ENCODE assay signal across 29 cellular contexts in genomic region chr6:120468486-120468885, GRCh38.
"Had no signal": no experiment of that assay in that cellular context is flagged by ENCODE, and none has a peak within 500 bp of the region (broad histone marks: within the 10 kb centered on the region; RNA-seq: fewer than 3 reads in every experiment).

No MANE protein-coding gene starts in this region.

- DNase-seq: colonic mucosa; cortex of kidney; dermis blood vessel endothelial cell; dorsolateral prefrontal cortex; effector CD4-positive, alpha-beta T cell; effector CD8-positive, alpha-beta T cell; effector memory CD4-positive, alpha-beta T cell; effector memory CD8-positive, alpha-beta T cell; endodermal cell; erythroblast; esophagus squamous epithelium; foreskin fibroblast; foreskin keratinocyte; foreskin melanocyte; gastrocnemius medialis; glutamatergic neuron; head of caudate nucleus; heart left ventricle; heart right ventricle had no signal

- H3K4me1 ChIP-seq: colonic mucosa, esophagus muscularis mucosa, esophagus squamous epithelium, foreskin keratinocyte, gastrocnemius medialis, gastroesophageal sphincter, heart left ventricle, heart right ventricle had no signal

- H3K27me3 Mint-ChIP-seq: dendritic cell treated with granulocyte-macrophage colony-stimulating factor and Interleukin-4, amounts not matched to agents 40 ng/mL and 50 ng/mL, for 4 days; effector memory CD8-positive, alpha-beta T cell had no signal

- H3K4me3 Mint-ChIP-seq: dendritic cell treated with granulocyte-macrophage colony-stimulating factor and Interleukin-4, amounts not matched to agents 40 ng/mL and 50 ng/mL, for 4 days; effector memory CD8-positive, alpha-beta T cell; endodermal cell had no signal

- H3K4me1 Mint-ChIP-seq: endodermal cell had no signal

- H3K27ac ChIP-seq: colonic mucosa, coronary artery, dorsolateral prefrontal cortex, epithelial cell of prostate, esophagus muscularis mucosa, esophagus squamous epithelium, foreskin keratinocyte, gastrocnemius medialis, gastroesophageal sphincter, heart left ventricle, heart right ventricle had no signal

- H3K4me3 ChIP-seq: colonic mucosa, coronary artery, dorsolateral prefrontal cortex, esophagus muscularis mucosa, esophagus squamous epithelium, gastrocnemius medialis, gastroesophageal sphincter, heart left ventricle, heart right ventricle had no signal

- H3K9me3 ChIP-seq: colonic mucosa, esophagus muscularis mucosa, esophagus squamous epithelium, gastrocnemius medialis, gastroesophageal sphincter had no signal

- H3K36me3 ChIP-seq: colonic mucosa, esophagus muscularis mucosa, esophagus squamous epithelium, gastrocnemius medialis, gastroesophageal sphincter, heart left ventricle, heart right ventricle had no signal

- FAIRE-seq: colon, endometrium, endothelial cell of umbilical vein, frontal cortex had no signal

- ATAC-seq: effector memory CD8-positive, alpha-beta T cell; esophagus mucosa; foreskin keratinocyte; gastrocnemius medialis; gastroesophageal sphincter; heart left ventricle; heart right ventricle had no signal

- H3K27me3 ChIP-seq: colonic mucosa, dorsolateral prefrontal cortex, esophagus muscularis mucosa, esophagus squamous epithelium, foreskin keratinocyte, gastrocnemius medialis, gastroesophageal sphincter, heart left ventricle, heart right ventricle had no signal

- H3K27ac Mint-ChIP-seq: dendritic cell treated with granulocyte-macrophage colony-stimulating factor and Interleukin-4, amounts not matched to agents 40 ng/mL and 50 ng/mL, for 4 days; effector memory CD8-positive, alpha-beta T cell; endodermal cell had no signal
